In the genomic region with DNA sequence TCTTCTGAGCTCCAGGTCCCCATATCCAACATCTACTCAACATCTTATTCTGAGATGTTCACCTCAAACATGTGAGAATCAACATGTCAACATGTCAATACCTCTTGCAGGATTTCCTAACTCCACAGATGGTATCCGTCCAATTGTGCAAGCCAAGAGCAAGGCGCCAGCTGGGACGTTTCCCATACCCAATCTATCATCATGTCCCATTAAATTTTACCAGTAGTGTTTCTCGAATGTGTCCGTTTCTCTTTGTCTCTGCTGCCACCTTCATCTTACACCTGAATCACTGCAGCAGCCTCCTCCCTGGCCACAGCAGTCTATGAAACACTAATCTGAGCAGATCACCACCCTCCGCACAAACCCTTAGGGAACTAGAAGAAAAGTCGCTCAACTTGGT, we compare ENCODE assay signal across 25 cellular contexts.
DNase-seq lines count a peak whose midpoint lies in the region; ATAC-seq, FAIRE-seq and TF ChIP-seq lines count a peak whose summit lies in the region.
"Had no signal": no experiment of that assay in that cellular context is flagged by ENCODE, and none has a peak within 500 bp of the region (broad histone marks: within the 10 kb centered on the region; RNA-seq: fewer than 3 reads in every experiment).

No MANE protein-coding gene starts in this region.

- H3K23me2 ChIP-seq in H1 (ENCODE audit: low read depth, low read length), result no peaks in the 10 kb centered on the region

- WGBS in H1 (ENCODE audit: extremely low coverage in 1 of 2, insufficient coverage in 1 of 2, insufficient read length in 1 of 2, insufficient replicate concordance in 2 of 2, low coverage in 1 of 2, low lambda C conversion rate in 2 of 2, missing lambda C conversion rate in 1 of 2), 2 experiments, result 82% methylated on average over 7 of the region's 7 CpGs; no CpG with 5 or more reads in 1 of the 2 experiments

- no peak for DNase-seq in Right ventricle myocardium superior
- no peak for DNase-seq in left ventricle myocardium superior
- DNase-seq in H1 (ENCODE audit: low read depth in 1 of 2, low spot score in 2 of 2), result no peak
- peak; percentile 68 for DNase-seq in left lobe of liver (ENCODE audit: low spot score)
- peak; percentile 10 for DNase-seq in upper lobe of right lung
- no peak for DNase-seq in HT-29 (ENCODE audit: low spot score)
- DNase-seq in stimulated activated CD4-positive, alpha-beta T cell treated with anti-CD3 and anti-CD28 coated beads, Interleukin-1b, Interleukin-23, amount 100 ng/mL, for 48 hours, result no peak
- DNase-seq: 8988T; ACHN; Caco-2; CD4-positive, alpha-beta T cell; GDM1; KBM-7; MM.1S; NCI-H2029; NCI-H446; NCI-H526 treated with DMSO at 0.1 percent for 48 hours; PC-9; RPMI8226; SHP77 treated with DMSO at 0.1 percent for 48 hours had no signal

- no peak overlapping the region for H2BK12ac ChIP-seq in H1 (ENCODE audit: low read depth, low read length)

- FAIRE-seq in H1 (lab: Jason Lieb, UNC), result no peak
- FAIRE-seq: GM12891, H54, HTR-8/SVneo had no signal

- no peak overlapping the region for H3K56ac ChIP-seq in H1 (replicated peaks; ENCODE audit: insufficient read length, low read depth, low read length)

- TF ChIP-seq RAD21 in H1 (IDR thresholded peaks at IDR 0.05 in 1 of 2, conservative IDR thresholded peaks at IDR 0.05 in 1 of 2; ENCODE audit: low read depth in 2 of 2, low read length in 2 of 2), result no peak

- no peak overlapping the region for H3K23ac ChIP-seq in H1 (ENCODE audit: insufficient read length)

- no peak overlapping the region for H4K91ac ChIP-seq in H1 (replicated peaks; ENCODE audit: insufficient read length, low read length)

- H3K4ac ChIP-seq in H1 (replicated peaks; ENCODE audit: insufficient read length, low read depth, low read length), result peak overlapping the region; percentile 87

- TF ChIP-seq CTCF in H1 (IDR thresholded peaks at IDR 0.05; ENCODE audit: control extremely low read depth in 1 of 3, insufficient read depth in 1 of 3, low read depth in 1 of 3, low read length in 3 of 3) (no peak), upper lobe of right lung (IDR thresholded peaks at IDR 0.05) (no peak)

- H2BK20ac ChIP-seq in H1 (ENCODE audit: low read length), result no peak overlapping the region

- TF ChIP-seq POLR2A in H1 (IDR thresholded peaks at IDR 0.05; ENCODE audit: control extremely low read depth in 1 of 2, low read depth in 2 of 2, low read length in 2 of 2), result no peak

- H3K9ac ChIP-seq in H1 (replicated peaks in 1 of 4; ENCODE audit: extremely low read depth in 1 of 4, low read depth in 3 of 4, low read length in 3 of 4), result no peak overlapping the region
- H3K9ac ChIP-seq: BLaER1 had no signal

- no peak overlapping the region for H3K27ac ChIP-seq in H1 (ENCODE audit: low read depth, low read length)
- no peak overlapping the region for H3K27ac ChIP-seq in upper lobe of right lung
- H3K27ac ChIP-seq: BLaER1, PC-9 had no signal

- no peak overlapping the region for H3K14ac ChIP-seq in H1 (ENCODE audit: insufficient read length)

- H3K27me3 ChIP-seq in H1 (replicated peaks in 1 of 4; ENCODE audit: control insufficient read depth in 3 of 4, extremely low read depth in 1 of 4, insufficient read depth in 3 of 4, low read length in 3 of 4) (peaks cover 0 to 7% (median 3%) of the 10 kb centered on the region in 4 experiments; a peak in 4 of 7 replicates), upper lobe of right lung (no peaks in the 10 kb centered on the region)
- H3K27me3 ChIP-seq: BLaER1 had no signal

- no peak overlapping the region for H2BK120ac ChIP-seq in H1 (replicated peaks; ENCODE audit: low read depth, low read length)

- H3K79me2 ChIP-seq in H1 (ENCODE audit: control insufficient read depth in 1 of 2, insufficient read depth in 2 of 2, low read length in 2 of 2), result no peaks in the 10 kb centered on the region

- H3K9me3 ChIP-seq in H1 (ENCODE audit: insufficient read depth in 2 of 2, low read depth in 1 of 2, low read length in 1 of 2) (no peaks in the 10 kb centered on the region), upper lobe of right lung (no peaks in the 10 kb centered on the region)
- H3K9me3 ChIP-seq: BLaER1, Caco-2 had no signal

- no peak overlapping the region for H2BK5ac ChIP-seq in H1 (ENCODE audit: low read depth, low read length)

- ATAC-seq in Right ventricle myocardium superior (ENCODE audit: poor library complexity) (peak; percentile 54), left ventricle myocardium superior (no peak), left lobe of liver (peak; percentile 79), upper lobe of right lung (no peak), HG02852 (IDR thresholded peaks at IDR 0.05; ENCODE audit: unreplicated experiment) (no peak)

- H2AFZ ChIP-seq in H1 (ENCODE audit: low read length), result no peak overlapping the region
- H2AFZ ChIP-seq: PC-9 had no signal

- no peaks in the 10 kb centered on the region for H4K20me1 ChIP-seq in H1 (replicated peaks in 1 of 2; ENCODE audit: control insufficient read depth in 1 of 2, insufficient read depth in 2 of 2, low read length in 2 of 2)
- H4K20me1 ChIP-seq: BLaER1 had no signal

- intact Hi-C loops in Right ventricle myocardium superior (cut with DNase I), result no loop called here
- intact Hi-C loops in left ventricle myocardium superior (cut with micrococcal nuclease), result no loop called here
- intact Hi-C loops in upper lobe of right lung (cut with DNase I), result no loop called here

- H4K5ac ChIP-seq in H1 (ENCODE audit: insufficient read length, low read depth, low read length), result no peak overlapping the region

- H2BK15ac ChIP-seq in H1 (ENCODE audit: low read length), result no peak overlapping the region

- no peak for TF ChIP-seq EP300 in H1 (IDR thresholded peaks at IDR 0.05; ENCODE audit: borderline replicate concordance in 1 of 2, low read depth in 2 of 2, low read length in 2 of 2)

- CTCF ChIA-PET in H1 (lab: Charles Lee; ENCODE audit: partially characterized antibody), result interaction anchor here (1.0 kb wide), 1 partner anchor 249 kb away, joined by 5 read pairs; no protein-coding TSS in a partner anchor

- 0 out of 2 replicates have a peak overlapping the region, but pooled peaks have one; percentile 16 for H2AK5ac ChIP-seq in H1 (ENCODE audit: low read depth, low read length)

- H3K4me2 ChIP-seq in H1 (ENCODE audit: insufficient read depth in 1 of 2, low read depth in 2 of 2, low read length in 2 of 2), result no peak overlapping the region
- H3K4me2 ChIP-seq: BLaER1, PC-9 had no signal

- H3K18ac ChIP-seq in H1 (ENCODE audit: extremely low read depth, low read length), result no peak overlapping the region

- no peak overlapping the region for H4K8ac ChIP-seq in H1 (ENCODE audit: extremely low read depth, insufficient read depth, low read length)

- H3K4me1 ChIP-seq in H1 (replicated peaks in 1 of 4; ENCODE audit: control insufficient read depth in 3 of 4, insufficient read depth in 4 of 4, low read length in 3 of 4) (peaks cover 0 to 14% (median 9%) of the 10 kb centered on the region in 4 experiments; a peak in 6 of 7 replicates), upper lobe of right lung (no peaks in the 10 kb centered on the region)
- H3K4me1 ChIP-seq: Caco-2 had no signal

- POLR2A ChIA-PET in H1 (lab: Charles Lee; ENCODE audit: partially characterized antibody), result no interaction called here

- no peaks in the 10 kb centered on the region for H3K79me1 ChIP-seq in H1 (ENCODE audit: low read depth, low read length)

- H3K36me3 ChIP-seq in H1 (ENCODE audit: control insufficient read depth in 2 of 4, insufficient read depth in 4 of 4, low read length in 3 of 4) (no peaks in the 10 kb centered on the region), upper lobe of right lung (no peaks in the 10 kb centered on the region)
- H3K36me3 ChIP-seq: BLaER1 had no signal

- no peak overlapping the region for H3K4me3 ChIP-seq in H1 (ENCODE audit: extremely low read depth in 1 of 4, insufficient read depth in 2 of 4, low read depth in 3 of 4, low read length in 4 of 4)
- H3K4me3 ChIP-seq in upper lobe of right lung, result no peak overlapping the region
- H3K4me3 ChIP-seq: BLaER1, PC-9 had no signal

TF ChIP-seq in H1, 55 proteins besides CTCF, POLR2A, EP300 and RAD21 (continues in another document):
- TF ChIP-seq FOSL1 (IDR thresholded peaks at IDR 0.05; ENCODE audit: insufficient read depth, low read depth, low read length) (no peak), CTBP2 (IDR thresholded peaks at IDR 0.05; ENCODE audit: borderline replicate concordance, insufficient read depth, insufficient read length, low read length) (no peak)

Comparison
In these comparisons a context has a peak if more than half of its experiments do, and no peak if none do; other contexts are left out.
1. ATAC-seq: peak in Right ventricle myocardium superior (single experiment) and left lobe of liver (single experiment); none in left ventricle myocardium superior (single experiment), upper lobe of right lung (single experiment) and HG02852 (single experiment).
2. DNase-seq: peak in left lobe of liver (single experiment) and upper lobe of right lung (single experiment); none in Right ventricle myocardium superior (single experiment), left ventricle myocardium superior (single experiment), H1 (0 of 2), HT-29 (single experiment) and stimulated activated CD4-positive, alpha-beta T cell treated with anti-CD3 and anti-CD28 coated beads, Interleukin-1b, Interleukin-23, amount 100 ng/mL, for 48 hours (single experiment).